8 cellular contexts compared by ENCODE assay signal in genomic region chr17:68148936-68149335, GRCh38.
"Had no signal": no experiment of that assay in that cellular context is flagged by ENCODE, and none has a peak within 500 bp of the region (broad histone marks: within the 10 kb centered on the region; RNA-seq: fewer than 3 reads in every experiment).

No MANE protein-coding gene starts in this region.

- H3K27me3 Mint-ChIP-seq: IgD-negative memory B cell had no signal

- H3K9ac ChIP-seq: KMS-11 had no signal

- H3K27ac ChIP-seq: HL-60, KMS-11 had no signal

- FAIRE-seq: HepG2, HTR-8/SVneo had no signal

- DNase-seq: IMR-90, KBM-7, KG1 had no signal

- H3K9me3 Mint-ChIP-seq: IgD-negative memory B cell had no signal

- H3K4me3 Mint-ChIP-seq: IgD-negative memory B cell had no signal

- H3K27ac Mint-ChIP-seq: IgD-negative memory B cell had no signal

- H3K4me2 ChIP-seq: KMS-11 had no signal

- ATAC-seq: HepG2 had no signal

- H3K4me1 Mint-ChIP-seq: IgD-negative memory B cell had no signal
